Comparison of ENCODE assay signal across 9 cellular contexts in genomic region chr12:108568653-108569154, GRCh38. TPM values are rescaled to one million over a fixed set of nuclear protein-coding genes. Genes with fewer than 3 reads are reported as not detected.
A peak's percentile ranks its signal among the peaks of the same experiment; 100 is the strongest.
DNase-seq lines count a peak whose midpoint lies in the region; ATAC-seq and TF ChIP-seq lines count a peak whose summit lies in the region.
"Had no signal": no experiment of that assay in that cellular context is flagged by ENCODE, and none has a peak within 500 bp of the region (broad histone marks: within the 10 kb centered on the region; RNA-seq: fewer than 3 reads in every experiment).

No MANE protein-coding gene starts in this region.

- ATAC-seq in HG03469 (IDR thresholded peaks at IDR 0.05; ENCODE audit: unreplicated experiment) (peak; percentile 53), mucosa of descending colon (peak; percentile 47), heart right ventricle (no peak)
- ATAC-seq in activated CD8-positive, alpha-beta T cell treated with anti-CD3 and anti-CD28 coated beads for 36 hours = peak; percentile 88
- ATAC-seq: A549 had no signal

- H3K4me3 ChIP-seq in mucosa of descending colon (no peak overlapping the region), heart right ventricle (no peak overlapping the region)
- H3K4me3 ChIP-seq: A549 had no signal

- POLR2A ChIA-PET in activated CD8-positive, alpha-beta T cell treated with anti-CD3 and anti-CD28 coated beads for 36 hours (lab: Charles Lee) = interaction anchor here (1.0 to 14.9 kb wide), 5 partner anchors 9 to 290 kb away, joined by 3 to 225 read pairs (median 4); partner anchors contain the start of gene SELPLG

- H3K9me3 ChIP-seq in mucosa of descending colon = no peaks in the 10 kb centered on the region
- H3K9me3 ChIP-seq in heart right ventricle = no peaks in the 10 kb centered on the region
- H3K9me3 ChIP-seq: A549 had no signal

- no peaks in the 10 kb centered on the region for H3K9me3 Mint-ChIP-seq in activated CD8-positive, alpha-beta T cell treated with anti-CD3 and anti-CD28 coated beads for 36 hours

- peak overlapping the region in 1 of 10 donors; percentile 74 for H3K27ac ChIP-seq in heart right ventricle
- H3K27ac ChIP-seq: A549 had no signal

- DNase-seq in NCI-H524 (lab: John Stamatoyannopoulos, UW) = peak; percentile 55 to 77
- no peak for DNase-seq in NCI-H524 treated with DMSO at 0.1 percent for 48 hours (lab: John Stamatoyannopoulos, UW)
- DNase-seq in activated CD8-positive, alpha-beta T cell treated with anti-CD3 and anti-CD28 coated beads for 36 hours = peak; percentile 90
- DNase-seq in mucosa of descending colon = peak in 1 of 3 donors; percentile 43
- DNase-seq in NOMO-1 treated with DMSO at 0.1 percent for 48 hours (lab: John Stamatoyannopoulos, UW; ENCODE audit: unreplicated experiment) = no peak
- DNase-seq in DMS 273 treated with DMSO at 0.1 percent for 48 hours (lab: John Stamatoyannopoulos, UW) = no peak
- DNase-seq in heart right ventricle = no peak

- peaks cover 57% of the 10 kb centered on the region for H3K36me3 Mint-ChIP-seq in activated CD8-positive, alpha-beta T cell treated with anti-CD3 and anti-CD28 coated beads for 36 hours (ENCODE audit: low read depth)

- H3K27ac Mint-ChIP-seq in activated CD8-positive, alpha-beta T cell treated with anti-CD3 and anti-CD28 coated beads for 36 hours = peak overlapping the region; percentile 90

- intact Hi-C loops in activated CD8-positive, alpha-beta T cell treated with anti-CD3 and anti-CD28 coated beads for 36 hours (cut with micrococcal nuclease) = loop anchor here (2.0 to 10.0 kb wide), 2 partner anchors 48 to 386 kb away; no protein-coding TSS in a partner anchor
- intact Hi-C loops in mucosa of descending colon (cut with DNase I, micrococcal nuclease) = loop anchor here in 1 of 2 donors (5.0 to 10.0 kb wide), 3 partner anchors 49 to 526 kb away; partner anchors contain the start of genes ALKBH2 and UNG
- intact Hi-C loops in heart right ventricle (cut with DNase I) = loop anchor here in 6 of 10 donors (5.0 to 10.0 kb wide), 7 partner anchors 49 to 526 kb away; partner anchors contain the start of genes SSH1 (in 2 of the 6), ALKBH2 (in 1 of the 6) and UNG (in 1 of the 6)

- 82 to 86% methylated on average over 9 of the region's 9 CpGs for WGBS in heart right ventricle, 2 donors

- H3K4me1 ChIP-seq in mucosa of descending colon (ENCODE audit: low read depth) (peaks cover 31% of the 10 kb centered on the region), heart right ventricle (peaks cover 0 to 52% (median 28%) of the 10 kb centered on the region in 9 donors)

- CTCF ChIA-PET in activated CD8-positive, alpha-beta T cell treated with anti-CD3 and anti-CD28 coated beads for 36 hours (lab: Charles Lee) = interaction anchor here (0.6 to 24.3 kb wide), 9 partner anchors 11 to 235 kb away, joined by 3 to 645 read pairs (median 6); partner anchors contain the start of gene SELPLG

- H3K4me3 Mint-ChIP-seq in activated CD8-positive, alpha-beta T cell treated with anti-CD3 and anti-CD28 coated beads for 36 hours = peak overlapping the region; percentile 56

- H3K4me1 Mint-ChIP-seq in activated CD8-positive, alpha-beta T cell treated with anti-CD3 and anti-CD28 coated beads for 36 hours (ENCODE audit: low read depth) = peaks cover 88% of the 10 kb centered on the region

- no peaks in the 10 kb centered on the region for H3K27me3 Mint-ChIP-seq in activated CD8-positive, alpha-beta T cell treated with anti-CD3 and anti-CD28 coated beads for 36 hours

- peaks cover 17% of the 10 kb centered on the region for H3K36me3 ChIP-seq in mucosa of descending colon (ENCODE audit: low read depth)
- peaks cover 0 to 68% (median 58%) of the 10 kb centered on the region in 9 donors for H3K36me3 ChIP-seq in heart right ventricle

- no peaks in the 10 kb centered on the region for H3K27me3 ChIP-seq in heart right ventricle

- TF ChIP-seq CTCF in activated CD8-positive, alpha-beta T cell treated with anti-CD3 and anti-CD28 coated beads for 36 hours (IDR thresholded peaks at IDR 0.05) = no peak
- TF ChIP-seq CTCF in mucosa of descending colon (IDR thresholded peaks at IDR 0.05) (no peak), heart right ventricle (IDR thresholded peaks at IDR 0.05) (no peak)

RNA-seq across cellular contexts. Expression of gene ISCU, which starts 6.3 kb away (rescaled TPM):
- total RNA-seq in activated CD8-positive, alpha-beta T cell treated with anti-CD3 and anti-CD28 coated beads for 36 hours = 10 to 100 TPM; 69.4 to 70.5 TPM
- 100 to 1,000 TPM in 2 of 3 donors, 10 to 100 TPM in 1; 94.7 to 155 (median 107) TPM for total RNA-seq in mucosa of descending colon
- 100 to 1,000 TPM; 321 to 630 (median 522) TPM for total RNA-seq in heart right ventricle
- polyA plus RNA-seq in heart right ventricle = 100 to 1,000 TPM; 164 to 215 TPM

RNA-seq across cellular contexts. Expression of gene SART3, which starts 7.7 kb away (rescaled TPM):
- 10 to 100 TPM; 80.1 to 81.4 TPM for total RNA-seq in activated CD8-positive, alpha-beta T cell treated with anti-CD3 and anti-CD28 coated beads for 36 hours
- total RNA-seq in mucosa of descending colon (10 to 100 TPM; 42.0 to 47.7 (median 47.6) TPM), heart right ventricle (10 to 100 TPM; 20.7 to 38.0 (median 25.2) TPM)
- 10 to 100 TPM; 13.5 to 18.3 TPM for polyA plus RNA-seq in heart right ventricle

RNA-seq across cellular contexts. Expression of gene TMEM119, which starts 29.2 kb away (rescaled TPM):
- total RNA-seq in activated CD8-positive, alpha-beta T cell treated with anti-CD3 and anti-CD28 coated beads for 36 hours = not detected
- 1 to 10 TPM; 4.1 to 7.0 (median 5.1) TPM for total RNA-seq in mucosa of descending colon
- 1 to 10 TPM in 8 of 10 donors, under 1 TPM in 2; 0.57 to 6.9 (median 2.0) TPM for total RNA-seq in heart right ventricle
- 1 to 10 TPM; 1.0 to 2.2 TPM for polyA plus RNA-seq in heart right ventricle
- polyA plus RNA-seq: A549 had no signal

RNA-seq across cellular contexts. Expression of gene FICD, which starts 53.6 kb away (rescaled TPM):
- 1 to 10 TPM; 3.4 to 3.9 TPM for total RNA-seq in activated CD8-positive, alpha-beta T cell treated with anti-CD3 and anti-CD28 coated beads for 36 hours
- total RNA-seq in mucosa of descending colon (1 to 10 TPM; 3.2 to 6.0 (median 5.1) TPM), heart right ventricle (1 to 10 TPM; 2.1 to 4.4 (median 2.8) TPM)
- polyA plus RNA-seq in heart right ventricle = 1 to 10 TPM; 2.1 to 3.7 TPM

Comparison
In these comparisons a context has a peak if more than half of its experiments do, and no peak if none do; other contexts are left out.
1. DNase-seq: peak in NCI-H524 (2 of 2) and activated CD8-positive, alpha-beta T cell treated with anti-CD3 and anti-CD28 coated beads for 36 hours (single experiment); none in NCI-H524 treated with DMSO at 0.1 percent for 48 hours (single experiment), NOMO-1 treated with DMSO at 0.1 percent for 48 hours (single experiment), DMS 273 treated with DMSO at 0.1 percent for 48 hours (single experiment) and heart right ventricle (0 of 2).
2. ATAC-seq: peak in HG03469 (single experiment), activated CD8-positive, alpha-beta T cell treated with anti-CD3 and anti-CD28 coated beads for 36 hours (single experiment) and mucosa of descending colon (single experiment); none in heart right ventricle (0 of 8).